ENCODE assay signal across 11 cellular contexts in the genomic region with DNA sequence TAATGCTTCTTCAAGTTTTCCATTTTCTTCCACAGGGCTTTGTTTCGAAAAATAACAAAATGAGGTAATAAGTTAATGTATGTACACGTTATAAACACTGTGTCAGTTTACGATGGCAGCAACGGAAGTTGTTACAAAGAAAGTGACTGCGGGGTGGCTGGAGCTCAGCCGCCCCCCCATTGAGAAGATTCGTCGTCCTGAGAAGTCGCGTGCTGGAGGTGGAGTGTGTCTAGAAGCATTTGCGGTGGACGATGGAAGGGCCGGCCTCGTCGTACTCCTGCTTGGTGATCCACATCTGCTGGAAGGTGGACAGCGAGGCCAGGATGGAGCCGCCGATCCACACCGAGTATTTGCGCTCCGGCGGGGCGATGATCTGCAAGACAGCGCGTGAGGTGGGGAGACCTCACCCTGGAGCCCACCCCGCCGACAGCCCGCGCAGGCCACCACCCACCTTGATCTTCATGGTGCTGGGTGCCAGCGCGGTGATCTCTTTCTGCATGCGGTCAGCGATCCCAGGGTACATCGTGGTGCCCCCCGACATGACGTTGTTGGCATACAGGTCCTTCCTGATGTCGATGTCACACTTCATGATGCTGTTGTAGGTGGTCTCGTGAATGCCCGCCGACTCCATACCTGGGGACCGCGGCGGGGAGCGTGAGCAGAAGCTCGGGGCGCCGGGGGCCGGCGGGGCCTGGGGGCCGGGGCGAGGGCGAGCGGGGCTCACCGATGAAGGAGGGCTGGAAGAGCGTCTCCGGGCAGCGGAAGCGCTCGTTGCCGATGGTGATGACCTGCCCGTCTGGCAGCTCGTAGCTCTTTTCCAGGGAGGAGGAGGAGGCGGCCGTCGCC. TPM values are rescaled to one million over a fixed set of nuclear protein-coding genes. Genes with fewer than 3 reads are reported as not detected.
A peak's percentile ranks its signal among the peaks of the same experiment; 100 is the strongest.
DNase-seq lines count a peak whose midpoint lies in the region; ATAC-seq, FAIRE-seq and TF ChIP-seq lines count a peak whose summit lies in the region.
"Had no signal": no experiment of that assay in that cellular context is flagged by ENCODE, and none has a peak within 500 bp of the region (broad histone marks: within the 10 kb centered on the region; RNA-seq: fewer than 3 reads in every experiment).

No MANE protein-coding gene starts in this region.

- peaks cover 15% of the 10 kb centered on the region for H3K4me1 Mint-ChIP-seq in activated CD8-positive, alpha-beta memory T cell treated with anti-CD3 and anti-CD28 coated beads, Interleukin-2, amount 10 ng/mL, durations not matched to agents 7 days and 5 days
- peaks cover 25% of the 10 kb centered on the region for H3K4me1 Mint-ChIP-seq in activated CD8-positive, alpha-beta T cell treated with anti-CD3 and anti-CD28 coated beads, Interleukin-2, amount 10 ng/mL, durations not matched to agents 7 days and 5 days (ENCODE audit: low read depth)

- peaks cover 4% of the 10 kb centered on the region for H3K36me3 Mint-ChIP-seq in activated CD8-positive, alpha-beta memory T cell treated with anti-CD3 and anti-CD28 coated beads, Interleukin-2, amount 10 ng/mL, durations not matched to agents 7 days and 5 days
- H3K36me3 Mint-ChIP-seq in activated CD8-positive, alpha-beta T cell treated with anti-CD3 and anti-CD28 coated beads, Interleukin-2, amount 10 ng/mL, durations not matched to agents 7 days and 5 days (ENCODE audit: low read depth) = peaks cover 3% of the 10 kb centered on the region

- H3K9me3 Mint-ChIP-seq in activated CD8-positive, alpha-beta memory T cell treated with anti-CD3 and anti-CD28 coated beads, Interleukin-2, amount 10 ng/mL, durations not matched to agents 7 days and 5 days (ENCODE audit: low read depth) = no peaks in the 10 kb centered on the region
- no peaks in the 10 kb centered on the region for H3K9me3 Mint-ChIP-seq in activated CD8-positive, alpha-beta T cell treated with anti-CD3 and anti-CD28 coated beads, Interleukin-2, amount 10 ng/mL, durations not matched to agents 7 days and 5 days (ENCODE audit: insufficient read depth)

- 10 to 19% (median 10%) methylated on average over 33 to 65 of the region's 65 CpGs for WGBS in spleen, 5 donors

- H3K9ac ChIP-seq in keratinocyte (ENCODE audit: control insufficient read depth, extremely low read depth, insufficient read depth, low read length) = no peak overlapping the region

- CTCF ChIA-PET in activated CD8-positive, alpha-beta memory T cell treated with anti-CD3 and anti-CD28 coated beads, Interleukin-2, amount 10 ng/mL, durations not matched to agents 7 days and 5 days (lab: Charles Lee) = interaction anchor here (0.8 to 1.8 kb wide), 5 partner anchors 8 to 51 kb away, joined by 3 to 7 read pairs (median 3); no protein-coding TSS in a partner anchor
- CTCF ChIA-PET in activated CD8-positive, alpha-beta T cell treated with anti-CD3 and anti-CD28 coated beads, Interleukin-2, amount 10 ng/mL, durations not matched to agents 7 days and 5 days (lab: Charles Lee) = interaction anchor here (0.8 to 2.6 kb wide), 4 partner anchors 9 to 83 kb away, joined by 3 to 11 read pairs (median 3); no protein-coding TSS in a partner anchor

- intact Hi-C loops in spleen (cut with DNase I; ENCODE audit: low total_unique reads) = no loop called here

- TF ChIP-seq POLR2A in spleen (IDR thresholded peaks at IDR 0.05) = no peak

- ATAC-seq in activated CD8-positive, alpha-beta memory T cell treated with anti-CD3 and anti-CD28 coated beads, Interleukin-2, amount 10 ng/mL, durations not matched to agents 7 days and 5 days = peak; percentile 23
- peak; percentile 23 for ATAC-seq in activated CD8-positive, alpha-beta T cell treated with anti-CD3 and anti-CD28 coated beads, Interleukin-2, amount 10 ng/mL, durations not matched to agents 7 days and 5 days
- no peak for ATAC-seq in HG02571 (IDR thresholded peaks at IDR 0.05; ENCODE audit: unreplicated experiment)

- peak overlapping the region; percentile 75 for H3K27ac Mint-ChIP-seq in activated CD8-positive, alpha-beta memory T cell treated with anti-CD3 and anti-CD28 coated beads, Interleukin-2, amount 10 ng/mL, durations not matched to agents 7 days and 5 days
- H3K27ac Mint-ChIP-seq in activated CD8-positive, alpha-beta T cell treated with anti-CD3 and anti-CD28 coated beads, Interleukin-2, amount 10 ng/mL, durations not matched to agents 7 days and 5 days = no peak overlapping the region

- POLR2A ChIA-PET in activated CD8-positive, alpha-beta T cell treated with anti-CD3 and anti-CD28 coated beads, Interleukin-2, amount 10 ng/mL, durations not matched to agents 7 days and 5 days (lab: Charles Lee) = no interaction called here

- no peaks in the 10 kb centered on the region for H4K20me1 ChIP-seq in keratinocyte (ENCODE audit: control insufficient read depth, extremely low read depth, insufficient read depth, low read length)

- H3K9me3 ChIP-seq in keratinocyte (ENCODE audit: control insufficient read depth, low read depth, low read length) (no peaks in the 10 kb centered on the region), spleen (no peaks in the 10 kb centered on the region)

- peaks cover 76% of the 10 kb centered on the region for H3K27me3 ChIP-seq in keratinocyte (ENCODE audit: control insufficient read depth, extremely low read depth, insufficient read depth, low read length)
- H3K27me3 ChIP-seq in spleen (replicated peaks in 1 of 7) = peaks cover 12 to 100% (median 77%) of the 10 kb centered on the region in 7 donors

- peak overlapping the region; percentile 25 for H3K4me3 Mint-ChIP-seq in activated CD8-positive, alpha-beta memory T cell treated with anti-CD3 and anti-CD28 coated beads, Interleukin-2, amount 10 ng/mL, durations not matched to agents 7 days and 5 days
- peak overlapping the region; percentile 47 for H3K4me3 Mint-ChIP-seq in activated CD8-positive, alpha-beta T cell treated with anti-CD3 and anti-CD28 coated beads, Interleukin-2, amount 10 ng/mL, durations not matched to agents 7 days and 5 days

- no peaks in the 10 kb centered on the region for H3K79me2 ChIP-seq in keratinocyte (ENCODE audit: control insufficient read depth, insufficient read depth, low read length)

- dilution Hi-C loops in keratinocyte (cut with MboI; ENCODE audit: extremely low pct_ligation_motif_present, low sequenced_read_pairs) = no loop called here

- TF ChIP-seq CTCF in keratinocyte (optimal IDR thresholded peaks at IDR 0.05 in 1 of 3, IDR thresholded peaks at IDR 0.05 in 1 of 3, conservative IDR thresholded peaks at IDR 0.05 in 1 of 3; ENCODE audit: extremely low read depth in 1 of 3, insufficient read depth in 2 of 3, low read length in 3 of 3) = no peak
- TF ChIP-seq CTCF in spleen (IDR thresholded peaks at IDR 0.05 in 8 of 11, conservative IDR thresholded peaks at IDR 0.05 in 3 of 11) = no peak

- H3K27ac ChIP-seq in keratinocyte (ENCODE audit: control insufficient read depth, insufficient read depth, low read length) (no peak overlapping the region), spleen (no peak overlapping the region)

- H3K36me3 ChIP-seq in keratinocyte (ENCODE audit: control insufficient read depth in 2 of 2, extremely low read depth in 1 of 2, insufficient read depth in 2 of 2, low read length in 2 of 2) (no peaks in the 10 kb centered on the region), spleen (no peaks in the 10 kb centered on the region)

- peaks cover 2% of the 10 kb centered on the region for H3K9me1 ChIP-seq in keratinocyte (ENCODE audit: control insufficient read depth, extremely low read depth, insufficient read depth, low read length)

- peaks cover 90% of the 10 kb centered on the region for H3K27me3 Mint-ChIP-seq in activated CD8-positive, alpha-beta memory T cell treated with anti-CD3 and anti-CD28 coated beads, Interleukin-2, amount 10 ng/mL, durations not matched to agents 7 days and 5 days
- peaks cover 72% of the 10 kb centered on the region for H3K27me3 Mint-ChIP-seq in activated CD8-positive, alpha-beta T cell treated with anti-CD3 and anti-CD28 coated beads, Interleukin-2, amount 10 ng/mL, durations not matched to agents 7 days and 5 days (ENCODE audit: low read depth)

- no peaks in the 10 kb centered on the region for H3K4me1 ChIP-seq in keratinocyte (ENCODE audit: control insufficient read depth, extremely low read depth, insufficient read depth, low read length)
- H3K4me1 ChIP-seq in spleen = peaks cover 13 to 45% (median 26%) of the 10 kb centered on the region in 6 donors

- peak overlapping the region; percentile 19 for H2AFZ ChIP-seq in keratinocyte (ENCODE audit: control insufficient read depth, low read length)

- DNase-seq in activated CD8-positive, alpha-beta memory T cell treated with anti-CD3 and anti-CD28 coated beads, Interleukin-2, amount 10 ng/mL, durations not matched to agents 7 days and 5 days = no peak
- no peak for DNase-seq in activated CD8-positive, alpha-beta memory T cell treated with anti-CD3 and anti-CD28 coated beads for 24 hours
- peak; percentile 35 for DNase-seq in activated CD8-positive, alpha-beta T cell treated with anti-CD3 and anti-CD28 coated beads, Interleukin-2, amount 10 ng/mL, durations not matched to agents 7 days and 5 days
- DNase-seq in keratinocyte (ENCODE audit: low read depth, low spot score) (no peak), spleen (no peak), NCI-H446 (lab: John Stamatoyannopoulos, UW) (no peak)
- no peak for DNase-seq in stimulated activated CD4-positive, alpha-beta T cell treated with anti-CD3 and anti-CD28 coated beads, Interleukin-2, amount 100 ng/mL, for 24 hours
- DNase-seq: activated CD4-positive, alpha-beta T cell treated with anti-CD3 and anti-CD28 coated beads for 1 hour; NCI-H226 had no signal

- no peak overlapping the region for H3K4me3 ChIP-seq in keratinocyte (ENCODE audit: control insufficient read depth in 2 of 3, extremely low read depth in 1 of 3, insufficient read depth in 2 of 3, low read depth in 1 of 3, low read length in 3 of 3)
- peak overlapping the region in 5 of 8 donors; percentile 8 to 56 (median 17) for H3K4me3 ChIP-seq in spleen

- peak overlapping the region; percentile 38 for H3K4me2 ChIP-seq in keratinocyte (ENCODE audit: control insufficient read depth, extremely low read depth, insufficient read depth, low read depth, low read length)

- no peak for FAIRE-seq in keratinocyte (lab: Jason Lieb, UNC)
- FAIRE-seq: G401.6 had no signal

RNA-seq across cellular contexts. Expression of gene ACTA1, which starts 2.4 kb away (rescaled TPM):
- total RNA-seq in activated CD8-positive, alpha-beta memory T cell treated with anti-CD3 and anti-CD28 coated beads, Interleukin-2, amount 10 ng/mL, durations not matched to agents 7 days and 5 days = not detected
- total RNA-seq in activated CD8-positive, alpha-beta T cell treated with anti-CD3 and anti-CD28 coated beads, Interleukin-2, amount 10 ng/mL, durations not matched to agents 7 days and 5 days = not detected
- polyA plus RNA-seq in keratinocyte (0.05 to 0.09 TPM (median 0.05 TPM) in 3 replicates), spleen (1 to 10 TPM in 1 of 3 donors, under 1 TPM in 2; 0.61 to 5.0 (median 0.97) TPM)
- polyA plus RNA-seq in keratinocyte (2011; ENCODE audit: low read depth) = not detected
- polyA plus RNA-seq in keratinocyte (2011; cell fraction: cytosol; rRNA removed) = 0.12 and 0.13 TPM in 2 replicates
- polyA plus RNA-seq in keratinocyte (2011; cell fraction: nucleus; rRNA removed) = 0.43 and 0.96 TPM in 2 replicates
- polyA plus RNA-seq in keratinocyte (2012; ENCODE audit: low replicate concordance) = 0.14 TPM in 1 of 2 replicates, not detected in the other
- polyA minus RNA-seq in keratinocyte = 0.36 TPM in 1 of 3 replicates, not detected in the others
- not detected for polyA minus RNA-seq in keratinocyte (2011; cell fraction: cytosol; rRNA and poly(A)+ RNA removed)
- polyA minus RNA-seq in keratinocyte (2011; cell fraction: nucleus; rRNA and poly(A)+ RNA removed) = not detected in 2 replicates
- under 1 TPM in 1 of 7 donors, not detected in 6; 0.66 TPM for total RNA-seq in spleen

Comparison
In these comparisons a context has a peak if more than half of its experiments do, and no peak if none do; other contexts are left out.
1. H3K4me3 ChIP-seq: peak in spleen (5 of 8); none in keratinocyte (0 of 3).